ENCODE assay signal across 11 cellular contexts in the genomic region with DNA sequence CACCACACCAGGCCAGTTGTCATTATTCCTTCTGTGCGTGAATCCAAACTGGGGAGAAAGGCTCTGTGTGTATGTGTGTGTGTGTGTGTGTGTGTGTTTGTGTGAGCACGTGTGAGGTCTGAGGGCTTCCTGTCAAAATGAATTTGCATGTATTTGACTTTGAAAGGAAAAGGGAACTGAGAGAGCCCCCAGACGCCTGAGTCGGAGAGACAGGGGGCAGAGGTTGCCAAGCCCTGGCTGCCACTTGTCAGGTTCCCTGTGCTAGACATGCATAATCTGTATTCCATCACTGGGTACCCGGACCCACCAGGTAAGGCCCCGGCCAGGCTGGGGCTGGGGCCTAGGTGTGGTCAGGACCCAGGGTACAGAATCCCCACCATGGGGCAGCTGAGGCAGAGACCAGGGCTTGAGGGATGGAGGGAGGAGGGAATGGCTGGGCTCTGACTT. TPM values are rescaled to one million over a fixed set of nuclear protein-coding genes. Genes with fewer than 3 reads are reported as not detected.
A peak's percentile ranks its signal among the peaks of the same experiment; 100 is the strongest.
DNase-seq lines count a peak whose midpoint lies in the region; ATAC-seq, FAIRE-seq and TF ChIP-seq lines count a peak whose summit lies in the region.
"Had no signal": no experiment of that assay in that cellular context is flagged by ENCODE, and none has a peak within 500 bp of the region (broad histone marks: within the 10 kb centered on the region; RNA-seq: fewer than 3 reads in every experiment).

TSS of gene CLEC17A (plus strand) at position 191 of the 447 bp plus-strand sequence. CDS start at position 268, 77 bp downstream.

- H3K27ac ChIP-seq in testis (no peak within 1 kb of the TSS), SJCRH30 (no peak within 1 kb of the TSS)

- H3K4me3 Mint-ChIP-seq in HFFc6 = no peak within 1 kb of the TSS
- H3K4me3 Mint-ChIP-seq: GM23338 had no signal

- H3K4me1 ChIP-seq in mononuclear cell (ENCODE audit: insufficient read depth, low read length) (peaks cover 22% of the 10 kb centered on the region), testis (no peaks in the 10 kb centered on the region), SJCRH30 (no peaks in the 10 kb centered on the region)

- H3K27me3 Mint-ChIP-seq in HFFc6 (ENCODE audit: insufficient read depth) = no peaks in the 10 kb centered on the region; the same call in 1 of the 2 replicates

- FAIRE-seq in GM12891 (lab: Jason Lieb, UNC) = peak; percentile 86

- WGBS in testis, 2 donors = 70 to 71% methylated on average over 5 to 6 of the region's 6 CpGs

- intact Hi-C loops in testis (cut with DNase I; ENCODE audit: low total_unique reads) = no loop called here

- H3K4me3 ChIP-seq in mononuclear cell (ENCODE audit: low read length) = peak within 1 kb of the TSS; percentile 40
- no peak within 1 kb of the TSS for H3K4me3 ChIP-seq in testis
- H3K4me3 ChIP-seq in SJCRH30 = no peak within 1 kb of the TSS
- H3K4me3 ChIP-seq: GM23338 had no signal

- no peak within 1 kb of the TSS for H3K27ac Mint-ChIP-seq in HFFc6
- H3K27ac Mint-ChIP-seq: GM23338 had no signal

- DNase-seq in GM12891 (ENCODE audit: insufficient read length, low spot score) (no peak), NOMO-1 treated with dmso at 0.1 percent for 144 hours (lab: John Stamatoyannopoulos, UW; ENCODE audit: unreplicated experiment) (peak; percentile 63), testis (no peak), HFFc6 (no peak), SJCRH30 (no peak)
- DNase-seq: dermis blood vessel endothelial cell, NCI-H1930 had no signal

- H3K36me3 ChIP-seq in testis (ENCODE audit: low read depth, missing control alignments) (no peaks in the 10 kb centered on the region), SJCRH30 (no peaks in the 10 kb centered on the region)

- H3K4me1 Mint-ChIP-seq in HFFc6 (ENCODE audit: low read depth) = 0 out of 2 replicates have a peak, but pooled peaks cover 11% of the 10 kb centered on the region
- H3K4me1 Mint-ChIP-seq: GM23338 had no signal

- H3K9me3 ChIP-seq in mononuclear cell (ENCODE audit: low read depth, low read length) (no peaks in the 10 kb centered on the region), testis (no peaks in the 10 kb centered on the region), SJCRH30 (replicated peaks) (no peaks in the 10 kb centered on the region)

- TF ChIP-seq CTCF in testis (IDR thresholded peaks at IDR 0.05) = no peak
- no peak for TF ChIP-seq CTCF in HFFc6 (IDR thresholded peaks at IDR 0.05)

- no peaks in the 10 kb centered on the region for H3K36me3 Mint-ChIP-seq in HFFc6 (ENCODE audit: low read depth)

- TF ChIP-seq POLR2A in GM12891 (IDR thresholded peaks at IDR 0.05; ENCODE audit: low read depth, low read length) (peak; percentile 99), testis (IDR thresholded peaks at IDR 0.05) (no peak)

- H3K9me3 Mint-ChIP-seq in HFFc6 = no peaks in the 10 kb centered on the region

- ATAC-seq in GM19397 (IDR thresholded peaks at IDR 0.05; ENCODE audit: unreplicated experiment) = peak; percentile 49
- ATAC-seq: GM23338 had no signal

- no peaks in the 10 kb centered on the region for H3K27me3 ChIP-seq in mononuclear cell (ENCODE audit: insufficient read depth, low read length)
- H3K27me3 ChIP-seq in testis = no peaks in the 10 kb centered on the region
- H3K27me3 ChIP-seq in SJCRH30 = no peaks in the 10 kb centered on the region

TF ChIP-seq in GM12891, 5 proteins besides CTCF, POLR2A, EP300 and RAD21:
- peak; percentile 99 for TF ChIP-seq POU2F2 (IDR thresholded peaks at IDR 0.05; ENCODE audit: low read depth, low read length)
- TF ChIP-seq SPI1 (IDR thresholded peaks at IDR 0.05; ENCODE audit: low read depth, low read length) = peak; percentile 98
- TF ChIP-seq TAF1 (IDR thresholded peaks at IDR 0.05; ENCODE audit: low read depth, low read length) = peak; percentile 94
- TF ChIP-seq POLR2AphosphoS5 (IDR thresholded peaks at IDR 0.05; ENCODE audit: low read depth, low read length) = peak; percentile 99
- no peak for TF ChIP-seq PAX5 (IDR thresholded peaks at IDR 0.05; ENCODE audit: insufficient read depth, low read length, severe bottlenecking)

RNA-seq across cellular contexts. Expression of gene CLEC17A, which starts in this region (rescaled TPM):
- polyA plus RNA-seq in GM12891 (2012; ENCODE audit: low read depth, missing spikeins) = 60.4 TPM
- total RNA-seq in mononuclear cell = 1.6 TPM
- 1 to 10 TPM in 1 of 2 donors, under 1 TPM in 1; 0.56 to 1.3 TPM for total RNA-seq in testis
- polyA plus RNA-seq in testis (ENCODE audit: insufficient read depth, low read depth, low replicate concordance) = 1.4 TPM
- total RNA-seq in HFFc6 (2021; fragmentation: NEBNext Ultra II Directional; extraction: Animal tissue kit (Norgen Biotek cat#: 25700)) = not detected
- total RNA-seq in SJCRH30 (2014; rRNA removed; shearing (Covaris generic)) = 0.04 TPM in 1 of 2 replicates, not detected in the other
- total RNA-seq: dermis blood vessel endothelial cell; T-helper 2 cell treated with Interferon-gamma antibody and Interleukin-4, amounts not matched to agents 100 ng/mL and 5 ng/mL, for 36 hours had no signal
- polyA plus RNA-seq: GM23338 had no signal
